ENCODE assay signal across 20 cellular contexts in genomic region chr1:223261914-223262313, GRCh38.
"Had no signal": no experiment of that assay in that cellular context is flagged by ENCODE, and none has a peak within 500 bp of the region (broad histone marks: within the 10 kb centered on the region; RNA-seq: fewer than 3 reads in every experiment).

No MANE protein-coding gene starts in this region.

- DNase-seq: Kasumi-1, KG1, MM.1S, NCI-H1092 treated with DMSO at 0.1 percent for 48 hours, NCI-H1436, NCI-H187, NCI-H2029, NCI-H2081 treated with DMSO at 0.1 percent for 48 hours, NCI-H2171, NCI-H226, NCI-H446, NCI-H510A, NCI-H524 treated with DMSO at 0.1 percent for 48 hours, NCI-H69, NCI-H774, Right ventricle myocardium superior, RPMI8226, SIG-M5 had no signal

- H3K36me3 ChIP-seq: SJSA1 had no signal

- H3K4me3 ChIP-seq: SJSA1, SK-N-MC had no signal

- H3K9me3 ChIP-seq: SJSA1 had no signal

- H3K27me3 ChIP-seq: SJSA1 had no signal

- H3K27ac ChIP-seq: SJSA1, SK-N-MC had no signal
